31 cellular contexts compared by ENCODE assay signal in genomic region chr18:44410740-44411139, GRCh38.
"Had no signal": no experiment of that assay in that cellular context is flagged by ENCODE, and none has a peak within 500 bp of the region (broad histone marks: within the 10 kb centered on the region; RNA-seq: fewer than 3 reads in every experiment).

No MANE protein-coding gene starts in this region.

- H3K27ac Mint-ChIP-seq: activated B cell treated with CpG ODN at 0.5 μM for 24 hours; activated CD8-positive, alpha-beta T cell treated with anti-CD3 and anti-CD28 coated beads for 36 hours; activated naive CD8-positive, alpha-beta T cell; activated T-helper 17 cell treated with anti-CD3 and anti-CD28 coated beads, Interleukin-2, amount 50 U/mL, for 72 hours; effector memory CD8-positive, alpha-beta T cell; T-helper 17 cell; T-helper 2 cell treated with Interferon-gamma antibody and Interleukin-4, amounts not matched to agents 5 μg/mL and 100 μg/mL, for 36 hours had no signal

- H3K36me3 ChIP-seq: brain microvascular endothelial cell, esophagus squamous epithelium, gastroesophageal sphincter, WERI-Rb-1 had no signal

- H3K4me3 Mint-ChIP-seq: activated B cell treated with CpG ODN at 0.5 μM for 24 hours; activated CD8-positive, alpha-beta T cell treated with anti-CD3 and anti-CD28 coated beads for 36 hours; activated naive CD8-positive, alpha-beta T cell; activated T-cell treated with anti-CD3 and anti-CD28 coated beads, Interleukin-2, amount 50 U/mL, for 4 hours; activated T-helper 17 cell treated with anti-CD3 and anti-CD28 coated beads, Interleukin-2, amount 50 U/mL, for 72 hours; effector memory CD8-positive, alpha-beta T cell; T-helper 17 cell; T-helper 2 cell treated with Interferon-gamma antibody and Interleukin-4, amounts not matched to agents 5 μg/mL and 100 μg/mL, for 36 hours had no signal

- H3K36me3 Mint-ChIP-seq: activated naive CD8-positive, alpha-beta T cell had no signal

- H3K27ac ChIP-seq: brain microvascular endothelial cell, gastroesophageal sphincter, WERI-Rb-1 had no signal

- H3K27me3 Mint-ChIP-seq: activated B cell treated with CpG ODN at 0.5 μM for 24 hours; activated CD8-positive, alpha-beta T cell treated with anti-CD3 and anti-CD28 coated beads for 36 hours; activated naive CD8-positive, alpha-beta T cell; activated T-helper 17 cell treated with anti-CD3 and anti-CD28 coated beads, Interleukin-2, amount 50 U/mL, for 72 hours; T-helper 17 cell had no signal

- H3K27me3 ChIP-seq: brain microvascular endothelial cell, esophagus squamous epithelium, gastroesophageal sphincter had no signal

- H3K9me3 ChIP-seq: esophagus squamous epithelium, gastroesophageal sphincter had no signal

- H3K4me3 ChIP-seq: esophagus squamous epithelium, gastroesophageal sphincter had no signal

- DNase-seq: activated B cell treated with CpG ODN at 0.5 μM for 24 hours; activated CD4-positive, alpha-beta T cell treated with anti-CD3 and anti-CD28 coated beads for 48 hours; activated CD4-positive, alpha-beta T cell treated with anti-CD3 and anti-CD28 coated beads, Interleukin-2, amount 50 U/mL, for 1 hour; activated CD4-positive, alpha-beta T cell treated with anti-CD3 and anti-CD28 coated beads, Interleukin-2, amount 50 U/mL, for 48 hours; activated CD8-positive, alpha-beta memory T cell treated with anti-CD3 and anti-CD28 coated beads for 24 hours; activated CD8-positive, alpha-beta T cell treated with anti-CD3 and anti-CD28 coated beads for 36 hours; activated effector memory CD4-positive, alpha-beta T cell treated with Interleukin-2 at 50 U/mL for 16 hours; activated gamma-delta T cell treated with Interleukin-2 at 50 U/mL for 16 hours; activated naive CD4-positive, alpha-beta T cell treated with anti-CD3 and anti-CD28 coated beads, Interleukin-2, amount 50 U/mL, for 16 hours; activated naive CD4-positive, alpha-beta T cell treated with Interleukin-2 at 50 U/mL for 16 hours; activated T-cell treated with anti-CD3 and anti-CD28 coated beads, Interleukin-2, amount 50 U/mL, for 4 hours; amniotic stem cell; anterior cingulate cortex; brain microvascular endothelial cell; caudate nucleus; cortex of kidney; dermis blood vessel endothelial cell; effector CD4-positive, alpha-beta T cell; effector memory CD8-positive, alpha-beta T cell; esophagus squamous epithelium; foreskin melanocyte; T-helper 1 cell; T-helper 17 cell; T1000; WERI-Rb-1 had no signal

- H3K9me3 Mint-ChIP-seq: activated B cell treated with CpG ODN at 0.5 μM for 24 hours; activated T-helper 17 cell treated with anti-CD3 and anti-CD28 coated beads, Interleukin-2, amount 50 U/mL, for 72 hours; effector memory CD8-positive, alpha-beta T cell; T-helper 2 cell treated with Interferon-gamma antibody and Interleukin-4, amounts not matched to agents 5 μg/mL and 100 μg/mL, for 36 hours had no signal

- FAIRE-seq: astrocyte, colon had no signal

- H3K4me1 Mint-ChIP-seq: activated B cell treated with CpG ODN at 0.5 μM for 24 hours; activated T-helper 17 cell treated with anti-CD3 and anti-CD28 coated beads, Interleukin-2, amount 50 U/mL, for 72 hours; T-helper 17 cell had no signal
